In the genomic region with DNA sequence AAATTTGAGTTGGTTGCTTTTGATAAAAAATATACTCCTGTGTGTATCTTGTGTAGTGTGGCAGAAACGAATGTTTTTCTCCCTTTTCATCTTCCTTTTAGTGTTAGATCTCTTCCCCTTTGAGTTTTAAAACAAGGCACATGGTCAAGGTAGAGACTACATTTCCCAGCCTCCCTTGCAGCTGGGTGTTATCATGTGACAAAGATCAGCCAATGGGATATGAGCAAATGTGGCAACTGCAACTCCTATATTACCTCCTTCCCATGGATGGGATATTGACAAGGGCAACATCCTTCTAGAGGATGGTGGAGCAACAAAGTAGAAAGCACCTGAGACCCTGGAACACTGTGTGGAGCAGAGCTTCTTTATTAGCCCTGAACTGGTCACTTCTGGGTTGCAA, we compare ENCODE assay signal across 12 cellular contexts. TPM values are rescaled to one million over a fixed set of nuclear protein-coding genes. Genes with fewer than 3 reads are reported as not detected.
A peak's percentile ranks its signal among the peaks of the same experiment; 100 is the strongest.
DNase-seq lines count a peak whose midpoint lies in the region; ATAC-seq, FAIRE-seq and TF ChIP-seq lines count a peak whose summit lies in the region.
"Had no signal": no experiment of that assay in that cellular context is flagged by ENCODE, and none has a peak within 500 bp of the region (broad histone marks: within the 10 kb centered on the region; RNA-seq: fewer than 3 reads in every experiment).

No MANE protein-coding gene starts in this region.

- no peak for TF ChIP-seq POLR2A in GM18505 (IDR thresholded peaks at IDR 0.05; ENCODE audit: borderline replicate concordance, extremely low read depth, insufficient read depth, insufficient read length)

- H3K27me3 Mint-ChIP-seq in T-helper 17 cell, result no peaks in the 10 kb centered on the region
- H3K27me3 Mint-ChIP-seq: T-cell had no signal

- no peaks in the 10 kb centered on the region for H3K4me1 Mint-ChIP-seq in T-helper 17 cell
- H3K4me1 Mint-ChIP-seq: central memory CD8-positive, alpha-beta T cell; nephron; T-cell had no signal

- DNase-seq in EH (ENCODE audit: low read depth), result peak; percentile 42
- peak; percentile 38 for DNase-seq in HTR-8/SVneo (ENCODE audit: insufficient read length, low spot score)
- no peak for DNase-seq in T-helper 17 cell
- DNase-seq in inferior parietal cortex (ENCODE audit: extremely low spot score), result peak; percentile 11
- DNase-seq in RCC 7860 (ENCODE audit: low spot score), result no peak

- FAIRE-seq in HTR-8/SVneo (lab: Jason Lieb, UNC) (peak; percentile 40), RCC 7860 (lab: Jason Lieb, UNC) (no peak)

- ATAC-seq in T-helper 17 cell, result peak; percentile 52
- ATAC-seq in GM18505 (IDR thresholded peaks at IDR 0.05; ENCODE audit: unreplicated experiment), result no peak
- no peak for ATAC-seq in GM19463 (IDR thresholded peaks at IDR 0.05; ENCODE audit: unreplicated experiment)
- ATAC-seq in HG03432 (IDR thresholded peaks at IDR 0.05; ENCODE audit: unreplicated experiment), result no peak

- no peak overlapping the region for H3K27ac Mint-ChIP-seq in T-helper 17 cell
- H3K27ac Mint-ChIP-seq: nephron, T-cell had no signal

- H3K4me3 Mint-ChIP-seq in T-helper 17 cell, result no peak overlapping the region
- H3K4me3 Mint-ChIP-seq: central memory CD8-positive, alpha-beta T cell; nephron; T-cell had no signal

- H3K9me3 ChIP-seq in T-helper 17 cell (ENCODE audit: control insufficient read depth, low read length, poor library complexity, severe bottlenecking), result no peaks in the 10 kb centered on the region

- H3K36me3 Mint-ChIP-seq in T-helper 17 cell (ENCODE audit: low read depth), result no peaks in the 10 kb centered on the region
- H3K36me3 Mint-ChIP-seq: T-cell had no signal

RNA-seq across cellular contexts. Expression of a gene that starts 42.4 kb away (rescaled TPM):
- under 1 TPM in 1 of 2 donors, not detected in 1; 0.15 TPM for total RNA-seq in T-helper 17 cell
- total RNA-seq: T-cell, temporal lobe had no signal

RNA-seq across cellular contexts. Expression of a gene that starts 49.4 kb away (rescaled TPM):
- total RNA-seq in T-helper 17 cell, result 1 to 10 TPM in 1 of 2 donors, under 1 TPM in 1; 0.34 to 2.4 TPM
- total RNA-seq: temporal lobe had no signal

RNA-seq across cellular contexts. Expression of a gene that starts 57.6 kb away (rescaled TPM):
- 10 to 100 TPM; 17.6 to 22.7 TPM for total RNA-seq in T-helper 17 cell

Comparison
In these comparisons a context has a peak if more than half of its experiments do, and no peak if none do; other contexts are left out.
1. DNase-seq: peak in EH (single experiment), HTR-8/SVneo (single experiment) and inferior parietal cortex (single experiment); none in T-helper 17 cell (0 of 3) and RCC 7860 (single experiment).